In genomic region chr9:120713257-120714087, GRCh38 we compare ENCODE assay signal across 2 cellular contexts.
TF ChIP-seq lines count a peak whose summit lies in the region.

No MANE protein-coding gene starts in this region.

TF ChIP-seq in SK-N-SH, 30 proteins besides CTCF, POLR2A, EP300 and RAD21 (continued from another document):
- TF ChIP-seq MAX (IDR thresholded peaks at IDR 0.05; ENCODE audit: low read depth) (no peak), TCF12 (IDR thresholded peaks at IDR 0.05) (no peak), YY1 (IDR thresholded peaks at IDR 0.05; ENCODE audit: low read depth) (no peak), USF2 (IDR thresholded peaks at IDR 0.05; ENCODE audit: borderline replicate concordance, low read depth, low read length) (no peak), IRF3 (IDR thresholded peaks at IDR 0.05; ENCODE audit: low read depth, low read length) (no peak)
TF ChIP-seq in SK-N-SH: peak in this region for 0.

TF ChIP-seq in SK-N-SH treated with all-trans-retinoic acid at 6 μM for 48 hours, 23 proteins besides CTCF, POLR2A, EP300 and RAD21 (continued from another document):
- TF ChIP-seq TSHZ2 (CRISPR knock-in tag; IDR thresholded peaks at IDR 0.05) (no peak), ARNTL (CRISPR knock-in tag; IDR thresholded peaks at IDR 0.05; ENCODE audit: borderline replicate concordance, low read depth) (no peak), GLIS3 (CRISPR knock-in tag; IDR thresholded peaks at IDR 0.05) (no peak)
